In genomic region chr5:149138182-149138923, GRCh38 we compare ENCODE assay signal across 26 cellular contexts. TPM values are rescaled to one million over a fixed set of nuclear protein-coding genes. Genes with fewer than 3 reads are reported as not detected.
"Had no signal": no experiment of that assay in that cellular context is flagged by ENCODE, and none has a peak within 500 bp of the region (broad histone marks: within the 10 kb centered on the region; RNA-seq: fewer than 3 reads in every experiment).

No MANE protein-coding gene starts in this region.

- H3K27me3 ChIP-seq: adrenal gland, body of pancreas, MG63 had no signal

- DNase-seq: activated CD4-positive, alpha-beta T cell treated with anti-CD3 and anti-CD28 coated beads for 48 hours; activated CD4-positive, alpha-beta T cell treated with anti-CD3 and anti-CD28 coated beads, Interleukin-2, amount 50 U/mL, for 4 hours; activated CD4-positive, CD25-positive, alpha-beta regulatory T cell treated with anti-CD3 and anti-CD28 coated beads, Interleukin-2, amount 50 U/mL, for 72 hours; activated CD8-positive, alpha-beta memory T cell treated with anti-CD3 and anti-CD28 coated beads, Interleukin-2, amount 50 U/mL, for 48 hours; activated CD8-positive, alpha-beta T cell treated with anti-CD3 and anti-CD28 coated beads, Interleukin-2, amount 10 ng/mL, durations not matched to agents 7 days and 5 days; activated naive CD4-positive, alpha-beta T cell treated with anti-CD3 and anti-CD28 coated beads, Interleukin-2, amount 50 U/mL, for 16 hours; activated naive CD8-positive, alpha-beta T cell treated with anti-CD3 and anti-CD28 coated beads, Interleukin-2, amount 10 ng/mL, durations not matched to agents 7 days and 5 days; activated T-cell treated with anti-CD3 and anti-CD28 coated beads, Interleukin-2, amount 50 U/mL, for 1 hour; adrenal gland; aorta; body of pancreas; KG1; MG63; MV-4-11; NCI-H1092 treated with DMSO at 0.1 percent for 48 hours; NCI-H1417 treated with DMSO at 0.1 percent for 48 hours; NCI-H1694 treated with DMSO at 0.1 percent for 48 hours; NCI-H2029 treated with DMSO at 0.1 percent for 48 hours; NCI-H510A treated with DMSO at 0.1 percent for 48 hours; NCI-H69; NK-92 treated with Interleukin-12 subunit alpha and Interleukin-12 subunit beta, amount 100 ng/mL, for 24 hours; OCI-M1; SHP77 treated with DMSO at 0.1 percent for 48 hours had no signal

- H3K36me3 Mint-ChIP-seq: activated naive CD8-positive, alpha-beta T cell treated with anti-CD3 and anti-CD28 coated beads, Interleukin-2, amount 10 ng/mL, durations not matched to agents 7 days and 5 days had no signal

- H3K4me1 Mint-ChIP-seq: activated naive CD8-positive, alpha-beta T cell treated with anti-CD3 and anti-CD28 coated beads, Interleukin-2, amount 10 ng/mL, durations not matched to agents 7 days and 5 days had no signal

- H3K36me3 ChIP-seq: adrenal gland had no signal

- ATAC-seq: activated CD8-positive, alpha-beta T cell treated with anti-CD3 and anti-CD28 coated beads, Interleukin-2, amount 10 ng/mL, durations not matched to agents 7 days and 5 days; body of pancreas; Panc1 had no signal

- H3K27ac ChIP-seq: adrenal gland, body of pancreas, RWPE1 had no signal

- H3K9me3 Mint-ChIP-seq: activated naive CD8-positive, alpha-beta T cell treated with anti-CD3 and anti-CD28 coated beads, Interleukin-2, amount 10 ng/mL, durations not matched to agents 7 days and 5 days; T-helper 1 cell treated with Interleukin-12 subunit alpha and Interleukin-12 subunit beta and Interleukin-4 antibody, amounts not matched to agents 30 μg/mL and 1 μg/mL, for 36 hours had no signal

- H3K4me3 Mint-ChIP-seq: activated CD8-positive, alpha-beta T cell treated with anti-CD3 and anti-CD28 coated beads, Interleukin-2, amount 10 ng/mL, durations not matched to agents 7 days and 5 days; activated naive CD8-positive, alpha-beta T cell treated with anti-CD3 and anti-CD28 coated beads, Interleukin-2, amount 10 ng/mL, durations not matched to agents 7 days and 5 days; T-helper 1 cell treated with Interleukin-12 subunit alpha and Interleukin-12 subunit beta and Interleukin-4 antibody, amounts not matched to agents 30 μg/mL and 1 μg/mL, for 36 hours had no signal

- H3K4me3 ChIP-seq: adrenal gland, body of pancreas, MG63 had no signal

- H3K9me3 ChIP-seq: adrenal gland, body of pancreas, MG63 had no signal

- H3K27ac Mint-ChIP-seq: activated CD8-positive, alpha-beta T cell treated with anti-CD3 and anti-CD28 coated beads, Interleukin-2, amount 10 ng/mL, durations not matched to agents 7 days and 5 days; activated naive CD8-positive, alpha-beta T cell treated with anti-CD3 and anti-CD28 coated beads, Interleukin-2, amount 10 ng/mL, durations not matched to agents 7 days and 5 days; T-helper 1 cell treated with Interleukin-12 subunit alpha and Interleukin-12 subunit beta and Interleukin-4 antibody, amounts not matched to agents 30 μg/mL and 1 μg/mL, for 36 hours had no signal

RNA-seq across cellular contexts. Expression of gene ABLIM3, which starts 2.9 kb away (rescaled TPM):
- total RNA-seq: activated CD8-positive, alpha-beta T cell treated with anti-CD3 and anti-CD28 coated beads, Interleukin-2, amount 10 ng/mL, durations not matched to agents 7 days and 5 days; activated naive CD8-positive, alpha-beta T cell treated with anti-CD3 and anti-CD28 coated beads, Interleukin-2, amount 10 ng/mL, durations not matched to agents 7 days and 5 days had no signal
